Comparison of ENCODE assay signal across 17 cellular contexts in genomic region chr12:103944964-103945363, GRCh38. TPM values are rescaled to one million over a fixed set of nuclear protein-coding genes. Genes with fewer than 3 reads are reported as not detected.
DNase-seq lines count a peak whose midpoint lies in the region; ATAC-seq, FAIRE-seq and TF ChIP-seq lines count a peak whose summit lies in the region.
"Had no signal": no experiment of that assay in that cellular context is flagged by ENCODE, and none has a peak within 500 bp of the region (broad histone marks: within the 10 kb centered on the region; RNA-seq: fewer than 3 reads in every experiment).

No MANE protein-coding gene starts in this region.

- H3K27ac ChIP-seq in SK-N-SH (ENCODE audit: low read depth in 2 of 2, low read length in 1 of 2) (no peak overlapping the region), cardiac muscle cell (peak overlapping the region; percentile 33), left ventricle myocardium inferior (replicated peaks) (no peak overlapping the region)

- CTCF ChIA-PET in SK-N-SH (lab: Yijun Ruan, JAX): no interaction called here

- no peak for TF ChIP-seq RAD21 in SK-N-SH (IDR thresholded peaks at IDR 0.05; ENCODE audit: low read length)

- no peaks in the 10 kb centered on the region for H3K27me3 Mint-ChIP-seq in activated naive CD8-positive, alpha-beta T cell treated with anti-CD3 and anti-CD28 coated beads, Interleukin-2, amount 50 U/mL, for 24 hours
- no peaks in the 10 kb centered on the region for H3K27me3 Mint-ChIP-seq in stimulated activated naive CD8-positive, alpha-beta T cell treated with anti-CD3 and anti-CD28 coated beads, Interleukin-15, amount 100 ng/mL, for 72 hours
- H3K27me3 Mint-ChIP-seq: IgD-negative memory B cell had no signal

- H3K36me3 Mint-ChIP-seq in activated naive CD8-positive, alpha-beta T cell treated with anti-CD3 and anti-CD28 coated beads, Interleukin-2, amount 50 U/mL, for 24 hours (ENCODE audit: low read depth): peaks cover 93% of the 10 kb centered on the region

- no peak for FAIRE-seq in frontal cortex (lab: Jason Lieb, UNC)
- FAIRE-seq: GM18507 had no signal

- no peak for DNase-seq in SK-N-SH
- DNase-seq in cardiac muscle cell (ENCODE audit: low read depth in 1 of 2, low spot score in 1 of 2): no peak
- DNase-seq in left ventricle myocardium inferior: no peak
- no peak for DNase-seq in activated naive CD8-positive, alpha-beta T cell treated with anti-CD3 and anti-CD28 coated beads, Interleukin-2, amount 50 U/mL, for 24 hours
- no peak for DNase-seq in stimulated activated naive CD8-positive, alpha-beta T cell treated with anti-CD3 and anti-CD28 coated beads, Interleukin-15, amount 100 ng/mL, for 72 hours
- no peak for DNase-seq in DMS153 treated with DMSO at 0.1 percent for 48 hours (lab: John Stamatoyannopoulos, UW; ENCODE audit: unreplicated experiment)
- DNase-seq in frontal cortex (ENCODE audit: low spot score in 2 of 2): no peak
- DNase-seq: C1 segment of cervical spinal cord, COR-L47, DMS153, HCEC 1CT, NCI-H1436 treated with DMSO at 0.1 percent for 48 hours, NCI-H2081 treated with DMSO at 0.1 percent for 48 hours, NCI-H524 had no signal

- H3K36me3 ChIP-seq in SK-N-SH (replicated peaks in 1 of 2; ENCODE audit: control insufficient read depth in 1 of 2, insufficient read depth in 2 of 2, low read length in 1 of 2) (peaks cover 96% of the 10 kb centered on the region in 2 experiments), cardiac muscle cell (peaks cover 97% of the 10 kb centered on the region), left ventricle myocardium inferior (peaks cover 100% of the 10 kb centered on the region)

- H3K9me2 ChIP-seq in SK-N-SH: no peaks in the 10 kb centered on the region

- no peak overlapping the region for H3K9ac ChIP-seq in SK-N-SH

- H3K4me3 ChIP-seq in SK-N-SH (ENCODE audit: low read depth in 2 of 2, low read length in 1 of 2) (no peak overlapping the region), cardiac muscle cell (no peak overlapping the region), left ventricle myocardium inferior (no peak overlapping the region)

- no peak for TF ChIP-seq EP300 in SK-N-SH (IDR thresholded peaks at IDR 0.05; ENCODE audit: borderline replicate concordance in 1 of 2, low read depth in 1 of 2, low read length in 1 of 2)

- H3K4me2 ChIP-seq in SK-N-SH: no peak overlapping the region

- no peaks in the 10 kb centered on the region for H3K4me1 ChIP-seq in SK-N-SH (ENCODE audit: control insufficient read depth in 1 of 2, insufficient read depth in 2 of 2, low read depth in 1 of 2, low read length in 1 of 2)
- H3K4me1 ChIP-seq in cardiac muscle cell (ENCODE audit: low read depth): no peaks in the 10 kb centered on the region
- H3K4me1 ChIP-seq in left ventricle myocardium inferior: no peaks in the 10 kb centered on the region

- no peak overlapping the region for H3K4me3 Mint-ChIP-seq in activated naive CD8-positive, alpha-beta T cell treated with anti-CD3 and anti-CD28 coated beads, Interleukin-2, amount 50 U/mL, for 24 hours
- no peak overlapping the region for H3K4me3 Mint-ChIP-seq in stimulated activated naive CD8-positive, alpha-beta T cell treated with anti-CD3 and anti-CD28 coated beads, Interleukin-15, amount 100 ng/mL, for 72 hours
- H3K4me3 Mint-ChIP-seq: IgD-negative memory B cell had no signal

- no peak overlapping the region for H2AFZ ChIP-seq in SK-N-SH (ENCODE audit: low read depth)

- H3K27me3 ChIP-seq in SK-N-SH (ENCODE audit: insufficient read depth): no peaks in the 10 kb centered on the region
- H3K27me3 ChIP-seq in cardiac muscle cell: no peaks in the 10 kb centered on the region
- no peaks in the 10 kb centered on the region for H3K27me3 ChIP-seq in left ventricle myocardium inferior (ENCODE audit: low read depth)

- peaks cover 65% of the 10 kb centered on the region for H3F3A ChIP-seq in SK-N-SH (replicated peaks; ENCODE audit: insufficient read depth)

- 97% methylated on average over 3 of the region's 3 CpGs for WGBS in SK-N-SH (ENCODE audit: low lambda C conversion rate)

- TF ChIP-seq CTCF in SK-N-SH (IDR thresholded peaks at IDR 0.05) (no peak), cardiac muscle cell (IDR thresholded peaks at IDR 0.05; ENCODE audit: low read depth, low read length) (no peak), left ventricle myocardium inferior (IDR thresholded peaks at IDR 0.05; ENCODE audit: borderline replicate concordance) (no peak)

- POLR2A ChIA-PET in SK-N-SH (lab: Yijun Ruan, JAX): interaction anchor here (0.7 to 1.7 kb wide), 2 partner anchors 9 to 11 kb away, joined by 3 to 5 read pairs; no protein-coding TSS in a partner anchor

- intact Hi-C loops in left ventricle myocardium inferior (cut with micrococcal nuclease): loop anchor here (5.0 kb wide), 1 partner anchor 37 kb away; no protein-coding TSS in a partner anchor

- no peaks in the 10 kb centered on the region for H4K20me1 ChIP-seq in SK-N-SH (ENCODE audit: insufficient read depth)

- H3K79me2 ChIP-seq in SK-N-SH (ENCODE audit: insufficient read depth): peaks cover 17% of the 10 kb centered on the region; the same call in 1 of the 2 replicates

- H3K9me3 Mint-ChIP-seq in activated naive CD8-positive, alpha-beta T cell treated with anti-CD3 and anti-CD28 coated beads, Interleukin-2, amount 50 U/mL, for 24 hours: no peaks in the 10 kb centered on the region
- H3K9me3 Mint-ChIP-seq in stimulated activated naive CD8-positive, alpha-beta T cell treated with anti-CD3 and anti-CD28 coated beads, Interleukin-15, amount 100 ng/mL, for 72 hours: no peaks in the 10 kb centered on the region
- H3K9me3 Mint-ChIP-seq: IgD-negative memory B cell had no signal

- ATAC-seq in SK-N-SH treated with all-trans-retinoic acid at 6 μM for 48 hours: no peak
- ATAC-seq in activated naive CD8-positive, alpha-beta T cell treated with anti-CD3 and anti-CD28 coated beads, Interleukin-2, amount 50 U/mL, for 24 hours: peak; percentile 50
- ATAC-seq in stimulated activated naive CD8-positive, alpha-beta T cell treated with anti-CD3 and anti-CD28 coated beads, Interleukin-15, amount 100 ng/mL, for 72 hours: peak; percentile 29

- H3K4me1 Mint-ChIP-seq in activated naive CD8-positive, alpha-beta T cell treated with anti-CD3 and anti-CD28 coated beads, Interleukin-2, amount 50 U/mL, for 24 hours: peaks cover 55% of the 10 kb centered on the region
- peaks cover 73% of the 10 kb centered on the region for H3K4me1 Mint-ChIP-seq in stimulated activated naive CD8-positive, alpha-beta T cell treated with anti-CD3 and anti-CD28 coated beads, Interleukin-15, amount 100 ng/mL, for 72 hours

- no peak overlapping the region for H3K27ac Mint-ChIP-seq in activated naive CD8-positive, alpha-beta T cell treated with anti-CD3 and anti-CD28 coated beads, Interleukin-2, amount 50 U/mL, for 24 hours
- no peak overlapping the region for H3K27ac Mint-ChIP-seq in stimulated activated naive CD8-positive, alpha-beta T cell treated with anti-CD3 and anti-CD28 coated beads, Interleukin-15, amount 100 ng/mL, for 72 hours
- H3K27ac Mint-ChIP-seq: IgD-negative memory B cell had no signal

- H3K9me3 ChIP-seq in SK-N-SH (no peaks in the 10 kb centered on the region), cardiac muscle cell (ENCODE audit: low read depth) (no peaks in the 10 kb centered on the region), left ventricle myocardium inferior (replicated peaks) (no peaks in the 10 kb centered on the region)

TF ChIP-seq in SK-N-SH, 30 proteins besides CTCF, POLR2A, EP300 and RAD21 (continues in another document):
- TF ChIP-seq PBX3 (IDR thresholded peaks at IDR 0.05): peak; percentile 21; the same call in 1 of the 2 replicates

TF ChIP-seq in SK-N-SH treated with all-trans-retinoic acid at 6 μM for 48 hours, 23 proteins besides CTCF, POLR2A, EP300 and RAD21 (continues in another document):
- no peak for TF ChIP-seq ZFP3 (CRISPR knock-in tag; IDR thresholded peaks at IDR 0.05)
- no peak for TF ChIP-seq ISL1 (CRISPR knock-in tag; IDR thresholded peaks at IDR 0.05)
- no peak for TF ChIP-seq SNAI2 (CRISPR knock-in tag; IDR thresholded peaks at IDR 0.05)
- no peak for TF ChIP-seq PATZ1 (CRISPR knock-in tag; IDR thresholded peaks at IDR 0.05; ENCODE audit: borderline replicate concordance)
- TF ChIP-seq CSDC2 (CRISPR knock-in tag; IDR thresholded peaks at IDR 0.05): no peak
- no peak for TF ChIP-seq TCF4 (CRISPR knock-in tag; IDR thresholded peaks at IDR 0.05; ENCODE audit: borderline replicate concordance)

RNA-seq across cellular contexts. Expression of gene HSP90B1, which starts 14.8 kb away (rescaled TPM):
- polyA plus RNA-seq in SK-N-SH (2012; rRNA removed) (420 and 482 TPM in 2 replicates), cardiac muscle cell (473 and 1,006 TPM in 2 replicates)
- polyA plus RNA-seq in SK-N-SH (2012; cell fraction: cytosol; rRNA removed): 567 and 850 TPM in 2 replicates
- 246 and 538 TPM in 2 replicates for polyA plus RNA-seq in SK-N-SH (2012; cell fraction: nucleus; rRNA removed)
- total RNA-seq in cardiac muscle cell (386 and 610 TPM in 2 replicates), left ventricle myocardium inferior (348 TPM), frontal cortex (194 TPM)

RNA-seq across cellular contexts. Expression of gene TDG, which starts 20.7 kb away (rescaled TPM):
- polyA plus RNA-seq in SK-N-SH (2012; rRNA removed): 11.3 and 17.9 TPM in 2 replicates
- 16.7 and 18.8 TPM in 2 replicates for polyA plus RNA-seq in SK-N-SH (2012; cell fraction: cytosol; rRNA removed)
- 9.1 and 20.7 TPM in 2 replicates for polyA plus RNA-seq in SK-N-SH (2012; cell fraction: nucleus; rRNA removed)
- total RNA-seq in cardiac muscle cell: 31.7 and 47.8 TPM in 2 replicates
- polyA plus RNA-seq in cardiac muscle cell: 28.3 and 33.7 TPM in 2 replicates
- 11.3 TPM for total RNA-seq in left ventricle myocardium inferior
- 56.3 TPM for total RNA-seq in frontal cortex
